Comparison of ENCODE assay signal across 1 cellular context in genomic region chr11:125568970-125569912, GRCh38.
TF ChIP-seq lines count a peak whose summit lies in the region.

Gene EI24, plus strand, starts transcription at chr11:125569477. Its CDS starts 3,051 bp downstream, at chr11:125572528.

TF ChIP-seq in K562, 482 proteins besides CTCF, POLR2A, EP300 and RAD21 (continued from another document and continues in another):
- peak; percentile 53 for TF ChIP-seq DEAF1 (CRISPR knock-in tag; IDR thresholded peaks at IDR 0.05)
- TF ChIP-seq ZNF407 (IDR thresholded peaks at IDR 0.05; ENCODE audit: low read depth) = peak; percentile 72
- no peak for TF ChIP-seq MAFG (tag; conservative IDR thresholded peaks at IDR 0.05)
- TF ChIP-seq MAZ (CRISPR knock-in tag; conservative IDR thresholded peaks at IDR 0.05 in 1 of 2, IDR thresholded peaks at IDR 0.05 in 1 of 2) = peak; percentile 82 to 91
- TF ChIP-seq TOE1 (IDR thresholded peaks at IDR 0.05; ENCODE audit: borderline replicate concordance) = peak; percentile 71
- no peak for TF ChIP-seq TOE1 (CRISPR knock-in tag; IDR thresholded peaks at IDR 0.05; ENCODE audit: borderline replicate concordance, low read depth)
- TF ChIP-seq CCNT2 (IDR thresholded peaks at IDR 0.05; ENCODE audit: borderline replicate concordance, extremely low read depth, insufficient read length, low read depth, low read length) = peak; percentile 89
- TF ChIP-seq ZNF655 (CRISPR knock-in tag; IDR thresholded peaks at IDR 0.05) = no peak
- TF ChIP-seq EGR1 (conservative IDR thresholded peaks at IDR 0.05) = peak; percentile 9; the same call in 1 of the 2 replicates
- TF ChIP-seq MCM5 (IDR thresholded peaks at IDR 0.05; ENCODE audit: low read depth) = no peak
- TF ChIP-seq PHF8 (IDR thresholded peaks at IDR 0.05; ENCODE audit: borderline replicate concordance, low read length) = peak; percentile 89; the same call in 1 of the 2 replicates
- peak in 1 of 2 experiments; percentile 77; a peak in 2 of 4 replicates for TF ChIP-seq UBTF (IDR thresholded peaks at IDR 0.05; ENCODE audit: borderline replicate concordance in 1 of 2, low read depth in 2 of 2, low read length in 2 of 2)
- TF ChIP-seq VEZF1 (CRISPR knock-in tag; IDR thresholded peaks at IDR 0.05) = peak; percentile 79
- TF ChIP-seq NFE2L1 (tag; IDR thresholded peaks at IDR 0.05; ENCODE audit: borderline replicate concordance, low read depth) = no peak
- TF ChIP-seq ZNF766 (CRISPR knock-in tag; conservative IDR thresholded peaks at IDR 0.05) = no peak; the same call in 1 of the 2 replicates
- no peak for TF ChIP-seq RHOXF2B (CRISPR knock-in tag; conservative IDR thresholded peaks at IDR 0.05)
- no peak for TF ChIP-seq ZFP1 (CRISPR knock-in tag; IDR thresholded peaks at IDR 0.05)
- peak; percentile 88; the same call in 1 of the 2 replicates for TF ChIP-seq ZBTB7A (IDR thresholded peaks at IDR 0.05; ENCODE audit: borderline replicate concordance, control insufficient read depth, low read depth, low read length)
- TF ChIP-seq ZNF57 (CRISPR knock-in tag; IDR thresholded peaks at IDR 0.05) = 0 out of 2 replicates have a peak, but pooled peaks have one; percentile 45
- TF ChIP-seq ZBTB49 (CRISPR knock-in tag; IDR thresholded peaks at IDR 0.05; ENCODE audit: borderline replicate concordance) = no peak
- no peak for TF ChIP-seq NFATC3 (IDR thresholded peaks at IDR 0.05)
- peak; percentile 92 for TF ChIP-seq ADNP (tag; IDR thresholded peaks at IDR 0.05)
- TF ChIP-seq ETV1 (tag; conservative IDR thresholded peaks at IDR 0.05; ENCODE audit: low read depth) = 0 out of 2 replicates have a peak, but pooled peaks have one; percentile 22
- TF ChIP-seq E2F5 (CRISPR knock-in tag; IDR thresholded peaks at IDR 0.05) = no peak
- no peak for TF ChIP-seq ZNF316 (IDR thresholded peaks at IDR 0.05)
- no peak for TF ChIP-seq SRF (CRISPR knock-in tag; IDR thresholded peaks at IDR 0.05)
- peak in 2 of 3 experiments; percentile 30 to 65 for TF ChIP-seq YY1 (IDR thresholded peaks at IDR 0.05; ENCODE audit: borderline replicate concordance in 1 of 3, control insufficient read depth in 1 of 3, extremely low read depth in 1 of 3, insufficient read depth in 3 of 3, insufficient read length in 1 of 3, insufficient replicate concordance in 2 of 3, low read depth in 1 of 3, low read length in 2 of 3)
- peak; percentile 91 to 92 for TF ChIP-seq NRF1 (conservative IDR thresholded peaks at IDR 0.05 in 1 of 2, IDR thresholded peaks at IDR 0.05 in 1 of 2)
- no peak for TF ChIP-seq MEF2A (IDR thresholded peaks at IDR 0.05; ENCODE audit: control insufficient read depth, low read depth, low read length)
- peak; percentile 55; the same call in 1 of the 2 replicates for TF ChIP-seq GATAD2A (IDR thresholded peaks at IDR 0.05)
- no peak for TF ChIP-seq CREB5 (CRISPR knock-in tag; IDR thresholded peaks at IDR 0.05)
- no peak for TF ChIP-seq CREBBP (IDR thresholded peaks at IDR 0.05; ENCODE audit: low read depth, low read length)
- TF ChIP-seq HMG20A (CRISPR knock-in tag; conservative IDR thresholded peaks at IDR 0.05) = no peak
- TF ChIP-seq MITF (IDR thresholded peaks at IDR 0.05) = 0 out of 2 replicates have a peak, but pooled peaks have one; percentile 14
- no peak for TF ChIP-seq SAP30 (IDR thresholded peaks at IDR 0.05; ENCODE audit: borderline replicate concordance, insufficient read depth, low read depth, low read length, poor library complexity, severe bottlenecking)
- TF ChIP-seq MBD2 (IDR thresholded peaks at IDR 0.05; ENCODE audit: borderline replicate concordance, low read depth) = peak; percentile 44; the same call in 1 of the 2 replicates
- TF ChIP-seq SMARCC2 (IDR thresholded peaks at IDR 0.05; ENCODE audit: low read depth) = no peak
